ENCODE assay signal across 8 cellular contexts in genomic region chr17:2282297-2282873, GRCh38. TPM values are rescaled to one million over a fixed set of nuclear protein-coding genes. Genes with fewer than 3 reads are reported as not detected.
DNase-seq lines count a peak whose midpoint lies in the region; ATAC-seq, FAIRE-seq and TF ChIP-seq lines count a peak whose summit lies in the region.

No MANE protein-coding gene starts in this region.

- H3K27me3 Mint-ChIP-seq in activated CD4-positive, alpha-beta memory T cell treated with anti-CD3 and anti-CD28 coated beads for 36 hours = no peaks in the 10 kb centered on the region
- H3K27me3 Mint-ChIP-seq in osteocyte (ENCODE audit: unreplicated experiment) = no peaks in the 10 kb centered on the region

- CTCF ChIA-PET in activated CD4-positive, alpha-beta memory T cell treated with anti-CD3 and anti-CD28 coated beads for 36 hours (lab: Charles Lee) = interaction anchor here (0.7 to 6.5 kb wide), 21 partner anchors 11 to 399 kb away, joined by 3 to 96 read pairs (median 4); partner anchors contain the start of gene HIC1

- no peaks in the 10 kb centered on the region for H3K4me1 ChIP-seq in foreskin keratinocyte

- no peak overlapping the region for H3K27ac ChIP-seq in foreskin keratinocyte

- H3K9me3 Mint-ChIP-seq in activated CD4-positive, alpha-beta memory T cell treated with anti-CD3 and anti-CD28 coated beads for 36 hours = no peaks in the 10 kb centered on the region
- no peaks in the 10 kb centered on the region for H3K9me3 Mint-ChIP-seq in osteocyte (ENCODE audit: unreplicated experiment)

- peak; percentile 66 for TF ChIP-seq CTCF in foreskin keratinocyte (conservative IDR thresholded peaks at IDR 0.05)
- TF ChIP-seq CTCF in osteocyte (IDR thresholded peaks at IDR 0.05) = peak; percentile 65

- peak overlapping the region; percentile 33 for H3K27ac Mint-ChIP-seq in activated CD4-positive, alpha-beta memory T cell treated with anti-CD3 and anti-CD28 coated beads for 36 hours
- H3K27ac Mint-ChIP-seq in osteocyte (ENCODE audit: unreplicated experiment) = peak overlapping the region; percentile 65

- POLR2A ChIA-PET in activated CD4-positive, alpha-beta memory T cell treated with anti-CD3 and anti-CD28 coated beads for 36 hours (lab: Charles Lee) = interaction anchor here (0.6 to 1.5 kb wide), 4 partner anchors 17 to 228 kb away, joined by 3 to 4 read pairs (median 4); partner anchors contain the start of gene HIC1

- H3K36me3 Mint-ChIP-seq in activated CD4-positive, alpha-beta memory T cell treated with anti-CD3 and anti-CD28 coated beads for 36 hours = peaks cover 33% of the 10 kb centered on the region
- peaks cover 33% of the 10 kb centered on the region for H3K36me3 Mint-ChIP-seq in osteocyte (ENCODE audit: unreplicated experiment)

- FAIRE-seq in A204.1 (lab: Jason Lieb, UNC) (peak; percentile 96), G401.6 (lab: Jason Lieb, UNC) (peak; percentile 96)

- H3K27me3 ChIP-seq in foreskin keratinocyte = no peaks in the 10 kb centered on the region

- H3K4me1 Mint-ChIP-seq in activated CD4-positive, alpha-beta memory T cell treated with anti-CD3 and anti-CD28 coated beads for 36 hours (ENCODE audit: low read depth) = peaks cover 12% of the 10 kb centered on the region
- H3K4me1 Mint-ChIP-seq in osteocyte (ENCODE audit: unreplicated experiment) = peaks cover 2% of the 10 kb centered on the region

- peak; percentile 27 for DNase-seq in NCI-H2029 treated with DMSO at 0.1 percent for 48 hours (lab: John Stamatoyannopoulos, UW)
- no peak for DNase-seq in activated CD4-positive, alpha-beta memory T cell treated with anti-CD3 and anti-CD28 coated beads for 36 hours
- peak in 1 of 2 donors; percentile 38 for DNase-seq in foreskin keratinocyte
- DNase-seq in osteocyte (ENCODE audit: extremely low spot score, unreplicated experiment) = no peak

- no peak overlapping the region for H3K4me3 Mint-ChIP-seq in activated CD4-positive, alpha-beta memory T cell treated with anti-CD3 and anti-CD28 coated beads for 36 hours
- H3K4me3 Mint-ChIP-seq in osteocyte (ENCODE audit: unreplicated experiment) = no peak overlapping the region

- intact Hi-C loops in activated CD4-positive, alpha-beta memory T cell treated with anti-CD3 and anti-CD28 coated beads for 36 hours (cut with micrococcal nuclease) = loop anchor here (1.0 to 5.0 kb wide), 3 partner anchors 16 to 228 kb away; no protein-coding TSS in a partner anchor

- ATAC-seq in foreskin keratinocyte (peak; percentile 21), GM18498 (IDR thresholded peaks at IDR 0.05; ENCODE audit: unreplicated experiment) (no peak), GM18517 (IDR thresholded peaks at IDR 0.05; ENCODE audit: unreplicated experiment) (no peak)

RNA-seq across cellular contexts. Expression of gene SMG6, which starts 21.2 kb away (rescaled TPM):
- 10 to 100 TPM; 17.2 to 20.3 TPM for total RNA-seq in activated CD4-positive, alpha-beta memory T cell treated with anti-CD3 and anti-CD28 coated beads for 36 hours
- total RNA-seq in foreskin keratinocyte (18.5 and 19.9 TPM in 2 replicates), osteocyte (36.7 and 38.4 TPM in 2 replicates)
- 19.1 and 22.0 TPM in 2 replicates for polyA plus RNA-seq in foreskin keratinocyte

RNA-seq across cellular contexts. Expression of gene SRR, which starts 21.4 kb away (rescaled TPM):
- 10 to 100 TPM; 20.0 to 22.2 TPM for total RNA-seq in activated CD4-positive, alpha-beta memory T cell treated with anti-CD3 and anti-CD28 coated beads for 36 hours
- total RNA-seq in foreskin keratinocyte (9.4 and 13.5 TPM in 2 replicates), osteocyte (16.3 and 18.9 TPM in 2 replicates)
- 10.5 and 11.5 TPM in 2 replicates for polyA plus RNA-seq in foreskin keratinocyte

RNA-seq across cellular contexts. Expression of gene TSR1, which starts 53.9 kb away (rescaled TPM):
- total RNA-seq in activated CD4-positive, alpha-beta memory T cell treated with anti-CD3 and anti-CD28 coated beads for 36 hours = 10 to 100 TPM; 55.1 to 55.9 TPM
- total RNA-seq in foreskin keratinocyte (48.4 and 55.4 TPM in 2 replicates), osteocyte (26.3 and 27.5 TPM in 2 replicates)
- 21.6 and 27.8 TPM in 2 replicates for polyA plus RNA-seq in foreskin keratinocyte

RNA-seq across cellular contexts. Expression of gene SGSM2, which starts 54.9 kb away (rescaled TPM):
- total RNA-seq in activated CD4-positive, alpha-beta memory T cell treated with anti-CD3 and anti-CD28 coated beads for 36 hours = 10 to 100 TPM; 32.7 to 33.4 TPM
- total RNA-seq in foreskin keratinocyte (26.5 and 27.0 TPM in 2 replicates), osteocyte (49.6 and 56.0 TPM in 2 replicates)
- polyA plus RNA-seq in foreskin keratinocyte = 18.7 and 18.8 TPM in 2 replicates
